In genomic region chr11:4619514-4619913, GRCh38 we compare ENCODE assay signal across 34 cellular contexts. TPM values are rescaled to one million over a fixed set of nuclear protein-coding genes. Genes with fewer than 3 reads are reported as not detected.
"Had no signal": no experiment of that assay in that cellular context is flagged by ENCODE, and none has a peak within 500 bp of the region (broad histone marks: within the 10 kb centered on the region; RNA-seq: fewer than 3 reads in every experiment).

No MANE protein-coding gene starts in this region.

- DNase-seq: heart left ventricle; kidney glomerular epithelial cell; left cardiac atrium; left lung; lower lobe of right lung; mammary epithelial cell; mesenchymal stem cell; naive B cell; natural killer cell; nephron progenitor cell; occipital lobe; right lobe of liver; stimulated activated CD4-positive, alpha-beta T cell treated with anti-CD3 and anti-CD28 coated beads, Interleukin-12 subunit alpha, Interleukin-12 subunit beta, amount 100 ng/mL, for 4 hours; stimulated activated CD4-positive, alpha-beta T cell treated with anti-CD3 and anti-CD28 coated beads, Interleukin-15, amount 100 ng/mL, for 24 hours; stimulated activated CD4-positive, alpha-beta T cell treated with anti-CD3 and anti-CD28 coated beads, Interleukin-2, amount 100 ng/mL, for 24 hours; stimulated activated CD4-positive, alpha-beta T cell treated with anti-CD3 and anti-CD28 coated beads, Interleukin-4, amount 100 ng/mL, for 1 hour; stimulated activated naive B cell treated with anti-CD40 and anti-IgM and Interleukin-4, amounts not matched to agents 10 μg/mL and 1 μg/mL and 100 μg/mL, for 72 hours; stimulated activated naive CD8-positive, alpha-beta T cell treated with anti-CD3 and anti-CD28 coated beads, Interleukin-15, Interleukin-2, amounts not matched to agents 100 U/mL and 50 U/mL, for 24 hours; stomach; testis; thyroid gland; trophoblast cell; upper lobe of right lung had no signal

- H3K27me3 ChIP-seq: neural progenitor cell, right atrium auricular region, right lobe of liver, stomach, testis, thyroid gland, upper lobe of right lung had no signal

- H3K4me3 ChIP-seq: heart left ventricle, left lung, lower lobe of right lung, neural progenitor cell, right atrium auricular region, right lobe of liver, stomach, testis, thyroid gland, upper lobe of right lung had no signal

- H3K9ac ChIP-seq: neural progenitor cell, parathyroid adenoma had no signal

- H3K9me3 ChIP-seq: heart left ventricle, left lung, lower lobe of right lung, neutrophil, right atrium auricular region, right lobe of liver, testis, thyroid gland, upper lobe of right lung had no signal

- ATAC-seq: heart left ventricle; left cardiac atrium; left lung; lower lobe of right lung; natural killer cell; right lobe of liver; stimulated activated naive B cell treated with anti-CD40 and anti-IgM and Interleukin-4, amounts not matched to agents 10 μg/mL and 1 μg/mL and 100 μg/mL, for 72 hours; stimulated activated naive CD8-positive, alpha-beta T cell treated with anti-CD3 and anti-CD28 coated beads, Interleukin-15, Interleukin-2, amounts not matched to agents 100 U/mL and 50 U/mL, for 24 hours; upper lobe of right lung had no signal

- H3K27ac ChIP-seq: heart left ventricle, left lung, lower lobe of right lung, neural progenitor cell, neutrophil, parathyroid adenoma, right atrium auricular region, right lobe of liver, stomach, testis, thyroid gland, upper lobe of right lung had no signal

- H3K4me1 ChIP-seq: heart left ventricle, left lung, lower lobe of right lung, neural progenitor cell, parathyroid adenoma, right atrium auricular region, right lobe of liver, stomach, testis, thyroid gland, upper lobe of right lung had no signal

- H3K36me3 ChIP-seq: heart left ventricle, left lung, lower lobe of right lung, neural progenitor cell, neutrophil, right atrium auricular region, right lobe of liver, stomach, thyroid gland, upper lobe of right lung had no signal

RNA-seq across cellular contexts. Expression of gene OR51D1, which starts 17.8 kb away (rescaled TPM):
- total RNA-seq: heart left ventricle, left cardiac atrium, left lung, liver, lower lobe of right lung, mammary epithelial cell, natural killer cell, occipital lobe, osteocyte, progenitor cell of endocrine pancreas, pulmonary artery endothelial cell, renal cortical epithelial cell, right atrium auricular region, right lobe of liver, skeletal muscle tissue, stomach, thyroid gland, upper lobe of right lung had no signal
- polyA plus RNA-seq: heart left ventricle, keratinocyte, liver, mammary epithelial cell, stomach had no signal

RNA-seq across cellular contexts. Expression of gene OR51E1, which starts 24.3 kb away (rescaled TPM):
- total RNA-seq: left lung, lower lobe of right lung, mammary epithelial cell, natural killer cell, pulmonary artery endothelial cell, renal cortical epithelial cell, right lobe of liver, upper lobe of right lung had no signal
- polyA plus RNA-seq: keratinocyte, liver, mammary epithelial cell had no signal

RNA-seq across cellular contexts. Expression of gene OR52I1, which starts 25.7 kb away (rescaled TPM):
- total RNA-seq: heart left ventricle, left cardiac atrium, left lung, liver, lower lobe of right lung, mammary epithelial cell, natural killer cell, occipital lobe, osteocyte, progenitor cell of endocrine pancreas, pulmonary artery endothelial cell, renal cortical epithelial cell, right atrium auricular region, right lobe of liver, skeletal muscle tissue, stomach, testis, thyroid gland, upper lobe of right lung had no signal
- polyA plus RNA-seq: heart left ventricle, keratinocyte, liver, mammary epithelial cell, stomach had no signal

RNA-seq across cellular contexts. Expression of gene OR52I2, which starts 38.0 kb away (rescaled TPM):
- total RNA-seq: heart left ventricle, left cardiac atrium, left lung, lower lobe of right lung, mammary epithelial cell, natural killer cell, occipital lobe, osteocyte, progenitor cell of endocrine pancreas, pulmonary artery endothelial cell, renal cortical epithelial cell, right atrium auricular region, right lobe of liver, skeletal muscle tissue, stomach, thyroid gland, upper lobe of right lung had no signal
- polyA plus RNA-seq: heart left ventricle, keratinocyte, liver, mammary epithelial cell, stomach had no signal
